8 cellular contexts compared by ENCODE assay signal in genomic region chr6:106085984-106086832, GRCh38. TPM values are rescaled to one million over a fixed set of nuclear protein-coding genes. Genes with fewer than 3 reads are reported as not detected.
A peak's percentile ranks its signal among the peaks of the same experiment; 100 is the strongest.
DNase-seq lines count a peak whose midpoint lies in the region; ATAC-seq and TF ChIP-seq lines count a peak whose summit lies in the region.

Gene PRDM1, plus strand, starts transcription at chr6:106086336. Its CDS starts 218 bp downstream, at chr6:106086554.

- H3K4me3 ChIP-seq in astrocyte of the cerebellum (ENCODE audit: low read depth, low read length) (peak within 1 kb of the TSS; percentile 67), iPS-11a (ENCODE audit: low read depth, low read length) (peak within 1 kb of the TSS; percentile 25), skeletal muscle satellite cell (ENCODE audit: low read length) (peak within 1 kb of the TSS; percentile 81)

- peak; percentile 76 for ATAC-seq in HG02763 (IDR thresholded peaks at IDR 0.05; ENCODE audit: unreplicated experiment)

- peaks cover 60% of the 10 kb centered on the region for H3K4me1 ChIP-seq in skeletal muscle satellite cell (ENCODE audit: control insufficient read depth, insufficient read depth, low read length)

- peaks cover 73% of the 10 kb centered on the region for H3K4me1 Mint-ChIP-seq in T-helper 2 cell treated with Interferon-gamma antibody and Interleukin-4, amounts not matched to agents 5 μg/mL and 100 μg/mL, for 36 hours (ENCODE audit: low read depth)

- no peaks in the 10 kb centered on the region for H3K9me3 Mint-ChIP-seq in T-helper 2 cell treated with Interferon-gamma antibody and Interleukin-4, amounts not matched to agents 5 μg/mL and 100 μg/mL, for 36 hours

- no peaks in the 10 kb centered on the region for H3K36me3 ChIP-seq in skeletal muscle satellite cell (ENCODE audit: insufficient read depth, low read length)

- TF ChIP-seq CTCF in GM13977 (IDR thresholded peaks at IDR 0.05; ENCODE audit: extremely low read depth, insufficient read depth, missing control alignments) (peak; percentile 23), astrocyte of the cerebellum (IDR thresholded peaks at IDR 0.05; ENCODE audit: low read depth, low read length, missing control alignments) (no peak)

- in situ Hi-C loops in GM13977 (cut with MboI; ENCODE audit: low pct_unique_long_range_greater_than_20kb, low sequenced_read_pairs, unreplicated experiment) (loop anchor here (25.0 kb wide), 2 partner anchors 349 to 599 kb away; no protein-coding TSS in a partner anchor), astrocyte of the cerebellum (cut with HindIII; ENCODE audit: low sequenced_read_pairs) (no loop called here)

- H3K4me2 ChIP-seq in skeletal muscle satellite cell (ENCODE audit: low read length), result peak within 1 kb of the TSS; percentile 90

- H3K36me3 Mint-ChIP-seq in T-helper 2 cell treated with Interferon-gamma antibody and Interleukin-4, amounts not matched to agents 5 μg/mL and 100 μg/mL, for 36 hours (ENCODE audit: low read depth), result peaks cover 42% of the 10 kb centered on the region

- DNase-seq in GM13977 (ENCODE audit: low spot score) (peak; percentile 80), NCI-H1436 (lab: John Stamatoyannopoulos, UW) (peak; percentile 71), astrocyte of the cerebellum (ENCODE audit: low read depth) (no peak), NCI-H1048 (lab: John Stamatoyannopoulos, UW) (no peak)
- DNase-seq in T-helper 2 cell treated with Interferon-gamma antibody and Interleukin-4, amounts not matched to agents 5 μg/mL and 100 μg/mL, for 36 hours (ENCODE audit: low spot score), result peak; percentile 83

- H3K9me3 ChIP-seq in skeletal muscle satellite cell (replicated peaks; ENCODE audit: low read length), result no peaks in the 10 kb centered on the region

- peak within 1 kb of the TSS; percentile 67 for H3K27ac Mint-ChIP-seq in T-helper 2 cell treated with Interferon-gamma antibody and Interleukin-4, amounts not matched to agents 5 μg/mL and 100 μg/mL, for 36 hours

- no peaks in the 10 kb centered on the region for H3K27me3 ChIP-seq in skeletal muscle satellite cell (ENCODE audit: control insufficient read depth, insufficient read depth, low read length)

- peaks cover 2% of the 10 kb centered on the region for H3K27me3 Mint-ChIP-seq in T-helper 2 cell treated with Interferon-gamma antibody and Interleukin-4, amounts not matched to agents 5 μg/mL and 100 μg/mL, for 36 hours (ENCODE audit: low read depth)

- peak within 1 kb of the TSS; percentile 80 for H3K9ac ChIP-seq in skeletal muscle satellite cell (ENCODE audit: low read depth, low read length)

- peak within 1 kb of the TSS; percentile 94 for H3K4me3 Mint-ChIP-seq in T-helper 2 cell treated with Interferon-gamma antibody and Interleukin-4, amounts not matched to agents 5 μg/mL and 100 μg/mL, for 36 hours

RNA-seq across cellular contexts. Expression of gene PRDM1, which starts in this region (rescaled TPM):
- 0.44 and 2.5 TPM in 2 replicates for total RNA-seq in skeletal muscle satellite cell (2012; rRNA removed)

Comparison
In these comparisons a context has a peak if more than half of its experiments do, and no peak if none do; other contexts are left out.
1. DNase-seq: peak in GM13977 (single experiment), NCI-H1436 (single experiment) and T-helper 2 cell treated with Interferon-gamma antibody and Interleukin-4, amounts not matched to agents 5 μg/mL and 100 μg/mL, for 36 hours (single experiment); none in astrocyte of the cerebellum (single experiment) and NCI-H1048 (single experiment).
2. H3K4me3 ChIP-seq: peak in every context shown above with its lines; median percentile 81 in skeletal muscle satellite cell; 67 in astrocyte of the cerebellum; 25 in iPS-11a.